ENCODE assay signal across 16 cellular contexts in the genomic region with DNA sequence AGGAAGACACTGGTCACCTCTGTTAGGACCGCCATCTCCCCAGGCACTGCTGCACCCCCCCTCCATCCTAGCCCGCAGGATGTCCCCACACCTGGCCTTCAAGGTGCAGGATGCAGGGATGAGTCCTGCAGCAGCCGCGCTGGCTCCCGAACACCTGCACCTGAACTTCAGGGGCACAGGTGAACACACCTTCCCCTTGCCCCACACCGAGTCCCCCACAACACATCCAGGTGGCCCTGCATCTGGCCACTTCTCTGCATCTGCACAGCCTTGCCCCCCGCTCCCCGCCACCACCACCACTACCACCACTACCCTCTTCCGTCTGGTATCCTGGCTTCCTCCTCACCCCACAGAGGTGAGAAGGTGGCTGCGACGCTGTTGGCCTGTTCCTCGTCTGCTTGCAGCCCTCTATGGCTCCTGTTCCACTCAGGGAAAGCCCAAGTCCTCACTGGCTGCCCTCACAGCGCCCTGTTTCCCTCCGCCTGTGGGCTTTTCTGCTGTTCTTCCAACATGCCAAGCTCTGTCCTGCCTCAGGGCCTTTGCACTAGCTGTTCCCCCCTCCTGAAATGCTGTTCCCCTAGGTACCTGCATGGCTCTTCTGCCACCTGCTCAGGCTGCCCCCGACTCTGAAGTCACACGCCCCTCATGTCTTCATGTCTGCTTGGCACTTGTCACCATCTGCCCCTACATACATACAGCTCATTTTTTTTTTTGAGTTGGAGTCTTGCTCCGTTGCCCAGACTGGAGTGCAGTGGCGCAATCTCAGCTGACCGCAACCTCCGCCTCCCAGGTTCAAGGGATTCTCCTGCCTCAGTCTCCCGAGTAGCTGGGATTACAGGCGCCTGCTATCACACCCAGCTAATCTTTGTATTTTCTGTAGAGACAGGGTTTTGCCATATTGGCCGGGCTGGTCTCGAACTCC. TPM values are rescaled to one million over a fixed set of nuclear protein-coding genes. Genes with fewer than 3 reads are reported as not detected.
A peak's percentile ranks its signal among the peaks of the same experiment; 100 is the strongest.
DNase-seq lines count a peak whose midpoint lies in the region; ATAC-seq, FAIRE-seq and TF ChIP-seq lines count a peak whose summit lies in the region.
"Had no signal": no experiment of that assay in that cellular context is flagged by ENCODE, and none has a peak within 500 bp of the region (broad histone marks: within the 10 kb centered on the region; RNA-seq: fewer than 3 reads in every experiment).

No MANE protein-coding gene starts in this region.

- H3K4me3 ChIP-seq in CD4-positive, CD25-positive, alpha-beta regulatory T cell (ENCODE audit: low read depth, low read length), result no peak overlapping the region
- H3K4me3 ChIP-seq in H1 (ENCODE audit: extremely low read depth in 1 of 4, insufficient read depth in 2 of 4, low read depth in 3 of 4, low read length in 4 of 4), result no peak overlapping the region
- no peak overlapping the region for H3K4me3 ChIP-seq in neural progenitor cell
- H3K4me3 ChIP-seq: lung had no signal

- H3K27ac Mint-ChIP-seq in CD4-positive, CD25-positive, alpha-beta regulatory T cell, result no peak overlapping the region
- H3K27ac Mint-ChIP-seq in H9, result no peak overlapping the region; a peak in 1 of 7 replicates
- no peak overlapping the region for H3K27ac Mint-ChIP-seq in neural progenitor cell
- H3K27ac Mint-ChIP-seq: activated naive CD4-positive, alpha-beta T cell treated with anti-CD3 and anti-CD28 coated beads for 36 hours had no signal

- peaks cover 26% of the 10 kb centered on the region for H3K36me3 ChIP-seq in CD4-positive, CD25-positive, alpha-beta regulatory T cell (ENCODE audit: control insufficient read depth, insufficient read depth, low read length)
- H3K36me3 ChIP-seq in H1 (ENCODE audit: control insufficient read depth in 2 of 4, insufficient read depth in 4 of 4, low read length in 3 of 4) (peaks cover 0 to 7% (median 0%) of the 10 kb centered on the region in 4 experiments; a peak in 1 of 8 replicates), neural progenitor cell (no peaks in the 10 kb centered on the region)

- H3T11ph ChIP-seq in H9 (ENCODE audit: low read length), result no peak overlapping the region

- H2BK12ac ChIP-seq in H9 (ENCODE audit: insufficient read length, low read depth, low read length), result no peak overlapping the region
- H2BK12ac ChIP-seq in H1 (ENCODE audit: low read depth, low read length), result no peak overlapping the region

- H4K5ac ChIP-seq in H9 (ENCODE audit: insufficient read length, low read depth, low read length) (no peak overlapping the region), H1 (ENCODE audit: insufficient read length, low read depth, low read length) (no peak overlapping the region)

- no peak overlapping the region for H3K4me2 ChIP-seq in H9 (ENCODE audit: insufficient read depth, insufficient read length, low read length)
- H3K4me2 ChIP-seq in H1 (ENCODE audit: insufficient read depth in 1 of 2, low read depth in 2 of 2, low read length in 2 of 2), result no peak overlapping the region
- no peak overlapping the region for H3K4me2 ChIP-seq in neural progenitor cell

- H3K23me2 ChIP-seq in H9 (ENCODE audit: insufficient read length, low read depth, low read length, poor library complexity, severe bottlenecking) (peaks cover 7% of the 10 kb centered on the region), H1 (ENCODE audit: low read depth, low read length) (peaks cover 6% of the 10 kb centered on the region; the same call in 1 of the 2 replicates)

- no peaks in the 10 kb centered on the region for H3K9me3 ChIP-seq in CD4-positive, CD25-positive, alpha-beta regulatory T cell (ENCODE audit: control insufficient read depth in 2 of 2, low read length in 2 of 2)
- H3K9me3 ChIP-seq in H9 (ENCODE audit: control insufficient read depth, low read depth, low read length) (no peaks in the 10 kb centered on the region), H1 (ENCODE audit: insufficient read depth in 2 of 2, low read depth in 1 of 2, low read length in 1 of 2) (no peaks in the 10 kb centered on the region), neural progenitor cell (ENCODE audit: low read depth) (no peaks in the 10 kb centered on the region)
- H3K9me3 ChIP-seq: sigmoid colon had no signal

- H3K18ac ChIP-seq in H9 (ENCODE audit: insufficient read length, low read depth, low read length), result no peak overlapping the region
- H3K18ac ChIP-seq in H1 (ENCODE audit: extremely low read depth, low read length), result no peak overlapping the region

- H4K91ac ChIP-seq in H9 (ENCODE audit: insufficient read length, low read depth, low read length), result no peak overlapping the region
- peak overlapping the region; percentile 40 for H4K91ac ChIP-seq in H1 (replicated peaks; ENCODE audit: insufficient read length, low read length)

- H3K27ac ChIP-seq in CD4-positive, CD25-positive, alpha-beta regulatory T cell (ENCODE audit: insufficient read depth, low read length, poor library complexity, severe bottlenecking), result no peak overlapping the region
- no peak overlapping the region for H3K27ac ChIP-seq in H9 (ENCODE audit: insufficient read length, low read depth, low read length)
- H3K27ac ChIP-seq in H1 (ENCODE audit: low read depth, low read length), result no peak overlapping the region
- H3K27ac ChIP-seq in neural progenitor cell, result no peak overlapping the region
- H3K27ac ChIP-seq: sigmoid colon had no signal

- H3K9me3 Mint-ChIP-seq in CD4-positive, CD25-positive, alpha-beta regulatory T cell, result no peaks in the 10 kb centered on the region
- H3K9me3 Mint-ChIP-seq in H9, result no peaks in the 10 kb centered on the region
- no peaks in the 10 kb centered on the region for H3K9me3 Mint-ChIP-seq in neural progenitor cell
- H3K9me3 Mint-ChIP-seq: activated naive CD4-positive, alpha-beta T cell treated with anti-CD3 and anti-CD28 coated beads for 36 hours had no signal

- no peak overlapping the region for H2AFZ ChIP-seq in H9 (ENCODE audit: low read length)
- no peak overlapping the region for H2AFZ ChIP-seq in H1 (ENCODE audit: low read length)
- H2AFZ ChIP-seq in neural progenitor cell (replicated peaks), result no peak overlapping the region

- H2AK5ac ChIP-seq in H9 (ENCODE audit: insufficient read length, low read length), result no peak overlapping the region
- H2AK5ac ChIP-seq in H1 (ENCODE audit: low read depth, low read length), result 0 out of 2 replicates have a peak overlapping the region, but pooled peaks have one; percentile 24

- no peaks in the 10 kb centered on the region for H3K27me3 ChIP-seq in CD4-positive, CD25-positive, alpha-beta regulatory T cell (ENCODE audit: control insufficient read depth, insufficient read depth, low read length)
- H3K27me3 ChIP-seq in H9 (ENCODE audit: insufficient read depth, low read length) (no peaks in the 10 kb centered on the region; the same call in 1 of the 2 replicates), H1 (replicated peaks in 1 of 4; ENCODE audit: control insufficient read depth in 3 of 4, extremely low read depth in 1 of 4, insufficient read depth in 3 of 4, low read length in 3 of 4) (peaks cover 0 to 13% (median 8%) of the 10 kb centered on the region in 4 experiments; a peak in 4 of 7 replicates), neural progenitor cell (peaks cover 14% of the 10 kb centered on the region)

- no peaks in the 10 kb centered on the region for H3K4me1 ChIP-seq in CD4-positive, CD25-positive, alpha-beta regulatory T cell (ENCODE audit: control insufficient read depth, insufficient read depth, low read length, poor library complexity, severe bottlenecking)
- H3K4me1 ChIP-seq in H9 (ENCODE audit: insufficient read depth, low read length), result no peaks in the 10 kb centered on the region
- peaks cover 0 to 13% (median 5%) of the 10 kb centered on the region in 4 experiments; a peak in 5 of 7 replicates for H3K4me1 ChIP-seq in H1 (replicated peaks in 1 of 4; ENCODE audit: control insufficient read depth in 3 of 4, insufficient read depth in 4 of 4, low read length in 3 of 4)
- H3K4me1 ChIP-seq in neural progenitor cell, result peaks cover 22% of the 10 kb centered on the region

- no peak overlapping the region for H3K23ac ChIP-seq in H9 (ENCODE audit: insufficient read length, low read depth, low read length)
- H3K23ac ChIP-seq in H1 (ENCODE audit: insufficient read length), result no peak overlapping the region

- POLR2A ChIA-PET in H1 (lab: Charles Lee; ENCODE audit: partially characterized antibody), result interaction anchor here (0.5 to 4.0 kb wide), 9 partner anchors 10 to 204 kb away, joined by 3 to 17 read pairs (median 3); a partner anchor contains a TSS

- FAIRE-seq in H1 (lab: Jason Lieb, UNC), result no peak

- H2BK15ac ChIP-seq in H9 (ENCODE audit: low read depth, low read length) (no peak overlapping the region), H1 (ENCODE audit: low read length) (no peak overlapping the region)

- no peaks in the 10 kb centered on the region for H3K36me3 Mint-ChIP-seq in CD4-positive, CD25-positive, alpha-beta regulatory T cell
- H3K36me3 Mint-ChIP-seq in H9 (ENCODE audit: insufficient read depth in 1 of 3, low read depth in 3 of 3), result peaks cover 0 to 11% (median 5%) of the 10 kb centered on the region in 3 experiments; a peak in 5 of 7 replicates
- peaks cover 5% of the 10 kb centered on the region for H3K36me3 Mint-ChIP-seq in neural progenitor cell

- no peaks in the 10 kb centered on the region for H3K79me2 ChIP-seq in H9 (ENCODE audit: insufficient read depth, low read length)
- no peaks in the 10 kb centered on the region for H3K79me2 ChIP-seq in H1 (ENCODE audit: control insufficient read depth in 1 of 2, insufficient read depth in 2 of 2, low read length in 2 of 2)
- H3K79me2 ChIP-seq in neural progenitor cell (ENCODE audit: low read depth), result no peaks in the 10 kb centered on the region

- no peak for TF ChIP-seq EP300 in H1 (IDR thresholded peaks at IDR 0.05; ENCODE audit: borderline replicate concordance in 1 of 2, low read depth in 2 of 2, low read length in 2 of 2)

- no CpG with 5 or more reads among the region's 24 CpGs for WGBS in H9 (ENCODE audit: extremely low coverage, insufficient read length, low lambda C conversion rate)
- WGBS in H1 (ENCODE audit: extremely low coverage in 1 of 2, insufficient coverage in 1 of 2, insufficient read length in 1 of 2, insufficient replicate concordance in 2 of 2, low coverage in 1 of 2, low lambda C conversion rate in 2 of 2, missing lambda C conversion rate in 1 of 2), 2 experiments, result 88% methylated on average over 20 of the region's 24 CpGs; no CpG with 5 or more reads in 1 of the 2 experiments

- H3K79me1 ChIP-seq in H9 (ENCODE audit: insufficient read depth, low read depth, low read length, poor library complexity, severe bottlenecking), result no peaks in the 10 kb centered on the region
- no peaks in the 10 kb centered on the region for H3K79me1 ChIP-seq in H1 (ENCODE audit: low read depth, low read length)

- TF ChIP-seq RAD21 in H1 (IDR thresholded peaks at IDR 0.05 in 1 of 2, conservative IDR thresholded peaks at IDR 0.05 in 1 of 2; ENCODE audit: low read depth in 2 of 2, low read length in 2 of 2), result no peak

- no peak for ATAC-seq in CD4-positive, CD25-positive, alpha-beta regulatory T cell (ENCODE audit: low read depth in 2 of 2)
- ATAC-seq in HG03108 (IDR thresholded peaks at IDR 0.05; ENCODE audit: unreplicated experiment), result no peak

- H2BK120ac ChIP-seq in H9 (ENCODE audit: low read depth, low read length, poor library complexity, severe bottlenecking) (no peak overlapping the region), H1 (replicated peaks; ENCODE audit: low read depth, low read length) (no peak overlapping the region)

- no peak overlapping the region for H3K4ac ChIP-seq in H9 (ENCODE audit: low read depth, low read length)
- H3K4ac ChIP-seq in H1 (replicated peaks; ENCODE audit: insufficient read length, low read depth, low read length), result no peak overlapping the region

- peak overlapping the region; percentile 43 to 80 (median 62) for H3K4me3 Mint-ChIP-seq in CD4-positive, CD25-positive, alpha-beta regulatory T cell
- H3K4me3 Mint-ChIP-seq in H9 (peak overlapping the region; percentile 72 to 87; a peak in 4 of 5 replicates), neural progenitor cell (peak overlapping the region; percentile 90)

- no peak for DNase-seq in CD4-positive, CD25-positive, alpha-beta regulatory T cell
- DNase-seq in H9 (no peak), H1 (ENCODE audit: low read depth in 1 of 2, low spot score in 2 of 2) (no peak), neural progenitor cell (ENCODE audit: low spot score) (no peak), DMS 273 treated with DMSO at 0.1 percent for 48 hours (lab: John Stamatoyannopoulos, UW) (no peak)
- no peak for DNase-seq in activated effector memory CD4-positive, alpha-beta T cell treated with anti-CD3 and anti-CD28 coated beads, Interleukin-2, amount 50 U/mL, for 16 hours
- DNase-seq: activated CD4-positive, alpha-beta T cell treated with anti-CD3 and anti-CD28 coated beads for 4 hours; activated naive CD4-positive, alpha-beta T cell treated with anti-CD3 and anti-CD28 coated beads for 36 hours; AML-193; NCI-H2029; NCI-H446 treated with DMSO at 0.1 percent for 48 hours; SHP77 treated with DMSO at 0.1 percent for 48 hours; sigmoid colon; stimulated activated CD4-positive, alpha-beta T cell treated with anti-CD3 and anti-CD28 coated beads, Interleukin-1b, Interleukin-23, amount 100 ng/mL, for 48 hours had no signal

- H2BK20ac ChIP-seq in H9 (ENCODE audit: low read depth, low read length, poor library complexity, severe bottlenecking) (no peak overlapping the region), H1 (ENCODE audit: low read length) (no peak overlapping the region)

- CTCF ChIA-PET in H1 (lab: Charles Lee; ENCODE audit: partially characterized antibody), result interaction anchor here (0.9 to 1.9 kb wide), 6 partner anchors 10 to 135 kb away, joined by 3 to 7 read pairs (median 3); no protein-coding TSS in a partner anchor

- no peak overlapping the region for H2BK5ac ChIP-seq in H9 (ENCODE audit: insufficient read length, low read length)
- H2BK5ac ChIP-seq in H1 (ENCODE audit: low read depth, low read length), result no peak overlapping the region

- H3K56ac ChIP-seq in H9 (ENCODE audit: insufficient read length, low read depth, low read length) (no peak overlapping the region), H1 (replicated peaks; ENCODE audit: insufficient read length, low read depth, low read length) (no peak overlapping the region)

- H4K20me1 ChIP-seq in H9 (ENCODE audit: control insufficient read depth, insufficient read depth, insufficient read length), result no peaks in the 10 kb centered on the region
- peaks cover 6 to 11% of the 10 kb centered on the region in 2 experiments for H4K20me1 ChIP-seq in H1 (replicated peaks in 1 of 2; ENCODE audit: control insufficient read depth in 1 of 2, insufficient read depth in 2 of 2, low read length in 2 of 2)
- peaks cover 36% of the 10 kb centered on the region for H4K20me1 ChIP-seq in neural progenitor cell (ENCODE audit: low read depth)

- H3K4me1 Mint-ChIP-seq in CD4-positive, CD25-positive, alpha-beta regulatory T cell, result peaks cover 0 to 14% (median 6%) of the 10 kb centered on the region in 4 donors
- H3K4me1 Mint-ChIP-seq in H9 (peaks cover 0 to 10% of the 10 kb centered on the region in 2 experiments; a peak in 1 of 4 replicates), neural progenitor cell (peaks cover 11% of the 10 kb centered on the region)

- H3K9ac ChIP-seq in H9 (ENCODE audit: extremely low read depth, insufficient read length, low read length) (no peak overlapping the region), H1 (replicated peaks in 1 of 4; ENCODE audit: extremely low read depth in 1 of 4, low read depth in 3 of 4, low read length in 3 of 4) (no peak overlapping the region), neural progenitor cell (no peak overlapping the region)

- H3K14ac ChIP-seq in H9 (ENCODE audit: insufficient read depth, low read length) (no peak overlapping the region), H1 (ENCODE audit: insufficient read length) (no peak overlapping the region)

- H3K27me3 Mint-ChIP-seq in CD4-positive, CD25-positive, alpha-beta regulatory T cell, result peaks cover 39% of the 10 kb centered on the region
- peaks cover 17% of the 10 kb centered on the region for H3K27me3 Mint-ChIP-seq in H9 (ENCODE audit: low read depth)
- H3K27me3 Mint-ChIP-seq in neural progenitor cell (ENCODE audit: insufficient read depth, low read depth), result peaks cover 3% of the 10 kb centered on the region

- H3F3A ChIP-seq in neural progenitor cell (ENCODE audit: low read depth), result peaks cover 27% of the 10 kb centered on the region

- H4K8ac ChIP-seq in H9 (replicated peaks; ENCODE audit: insufficient read length, low read depth, low read length) (no peak overlapping the region), H1 (ENCODE audit: extremely low read depth, insufficient read depth, low read length) (no peak overlapping the region; the same call in 1 of the 2 replicates)

- TF ChIP-seq POLR2A in H1 (IDR thresholded peaks at IDR 0.05; ENCODE audit: control extremely low read depth in 1 of 2, low read depth in 2 of 2, low read length in 2 of 2), result no peak

- TF ChIP-seq CTCF in H9 (conservative IDR thresholded peaks at IDR 0.05) (no peak), H1 (IDR thresholded peaks at IDR 0.05; ENCODE audit: control extremely low read depth in 1 of 3, insufficient read depth in 1 of 3, low read depth in 1 of 3, low read length in 3 of 3) (no peak), neural progenitor cell (IDR thresholded peaks at IDR 0.05) (no peak)

RNA-seq across cellular contexts. Expression of a gene that starts 1.4 kb away (rescaled TPM):
- not detected for total RNA-seq in CD4-positive, CD25-positive, alpha-beta regulatory T cell
- polyA plus RNA-seq in CD4-positive, CD25-positive, alpha-beta regulatory T cell, result not detected
- total RNA-seq in H9 (2021) (19.3 and 20.3 TPM in 2 replicates), neural progenitor cell (ENCODE audit: low replicate concordance) (1.9 and 7.6 TPM in 2 replicates)
- 18.6 and 23.1 TPM in 2 replicates for total RNA-seq in H1 (2021; fragmentation: NEBNext Ultra II Directional; extraction: Animal tissue kit (Norgen Biotek cat#: 25700))
- 51.0 and 61.6 TPM in 2 replicates for polyA plus RNA-seq in H1 (2011; rRNA removed)
- 34.1 TPM for polyA plus RNA-seq in H1 (2011; cell fraction: cytosol; rRNA removed)
- 63.5 TPM for polyA plus RNA-seq in H1 (2011; cell fraction: nucleus; rRNA removed)
- 19.7 to 33.8 TPM (median 29.0 TPM) in 4 replicates for polyA plus RNA-seq in H1 (2012, experiment 1 of 2)
- polyA plus RNA-seq in H1 (2012, experiment 2 of 2), result 27.3 TPM
- polyA plus RNA-seq in H1 (2013, experiment 1 of 2), result 24.6 TPM
- polyA plus RNA-seq in H1 (2013, experiment 2 of 2), result 27.4 TPM
- polyA minus RNA-seq in H1 (2011; rRNA and poly(A)+ RNA removed), result 35.8 and 44.0 TPM in 2 replicates
- polyA minus RNA-seq in H1 (2011; cell fraction: cytosol; rRNA and poly(A)+ RNA removed), result 12.2 TPM
- 9.3 TPM for polyA minus RNA-seq in H1 (2011; cell fraction: nucleus; rRNA and poly(A)+ RNA removed)
- total RNA-seq: activated naive CD4-positive, alpha-beta T cell treated with anti-CD3 and anti-CD28 coated beads for 36 hours had no signal

RNA-seq across cellular contexts. Expression of a gene that starts 21.8 kb away (rescaled TPM):
- 165 TPM for total RNA-seq in CD4-positive, CD25-positive, alpha-beta regulatory T cell
- polyA plus RNA-seq in CD4-positive, CD25-positive, alpha-beta regulatory T cell, result 100 to 1,000 TPM; 218 to 314 (median 273) TPM
- total RNA-seq in H9 (2021) (185 and 198 TPM in 2 replicates), neural progenitor cell (ENCODE audit: low replicate concordance) (95.2 and 225 TPM in 2 replicates)
- 178 and 190 TPM in 2 replicates for total RNA-seq in H1 (2021; fragmentation: NEBNext Ultra II Directional; extraction: Animal tissue kit (Norgen Biotek cat#: 25700))
- 356 and 420 TPM in 2 replicates for polyA plus RNA-seq in H1 (2011; rRNA removed)
- polyA plus RNA-seq in H1 (2011; cell fraction: cytosol; rRNA removed), result 301 TPM
- polyA plus RNA-seq in H1 (2011; cell fraction: nucleus; rRNA removed), result 264 TPM
- polyA plus RNA-seq in H1 (2012, experiment 1 of 2), result 96.2 to 216 TPM (median 204 TPM) in 4 replicates
- polyA plus RNA-seq in H1 (2012, experiment 2 of 2), result 178 TPM
- polyA plus RNA-seq in H1 (2013, experiment 1 of 2), result 133 TPM
- polyA plus RNA-seq in H1 (2013, experiment 2 of 2), result 137 TPM
- polyA minus RNA-seq in H1 (2011; rRNA and poly(A)+ RNA removed), result 78.2 and 93.8 TPM in 2 replicates
- polyA minus RNA-seq in H1 (2011; cell fraction: cytosol; rRNA and poly(A)+ RNA removed), result 107 TPM
- 82.4 TPM for polyA minus RNA-seq in H1 (2011; cell fraction: nucleus; rRNA and poly(A)+ RNA removed)

RNA-seq across cellular contexts. Expression of a gene that starts 22.1 kb away (rescaled TPM):
- total RNA-seq in CD4-positive, CD25-positive, alpha-beta regulatory T cell, result 48.0 TPM
- 10 to 100 TPM; 21.6 to 30.9 (median 26.4) TPM for polyA plus RNA-seq in CD4-positive, CD25-positive, alpha-beta regulatory T cell
- 52.3 and 52.4 TPM in 2 replicates for total RNA-seq in H9 (2021)
- 41.3 and 52.3 TPM in 2 replicates for total RNA-seq in H1 (2021; fragmentation: NEBNext Ultra II Directional; extraction: Animal tissue kit (Norgen Biotek cat#: 25700))
- polyA plus RNA-seq in H1 (2011; rRNA removed), result 46.5 and 61.0 TPM in 2 replicates
- polyA plus RNA-seq in H1 (2011; cell fraction: cytosol; rRNA removed), result 46.6 TPM
- polyA plus RNA-seq in H1 (2011; cell fraction: nucleus; rRNA removed), result 69.7 TPM
- 29.5 to 43.0 TPM (median 38.5 TPM) in 4 replicates for polyA plus RNA-seq in H1 (2012, experiment 1 of 2)
- polyA plus RNA-seq in H1 (2012, experiment 2 of 2), result 53.4 TPM
- polyA plus RNA-seq in H1 (2013, experiment 1 of 2), result 18.1 TPM
- polyA plus RNA-seq in H1 (2013, experiment 2 of 2), result 16.8 TPM
- 34.0 and 34.1 TPM in 2 replicates for polyA minus RNA-seq in H1 (2011; rRNA and poly(A)+ RNA removed)
- 37.3 TPM for polyA minus RNA-seq in H1 (2011; cell fraction: cytosol; rRNA and poly(A)+ RNA removed)
- 31.5 TPM for polyA minus RNA-seq in H1 (2011; cell fraction: nucleus; rRNA and poly(A)+ RNA removed)
- total RNA-seq in neural progenitor cell (ENCODE audit: low replicate concordance), result 19.9 and 23.4 TPM in 2 replicates

RNA-seq across cellular contexts. Expression of a gene that starts 43.6 kb away (rescaled TPM):
- 3.6 TPM for total RNA-seq in CD4-positive, CD25-positive, alpha-beta regulatory T cell
- polyA plus RNA-seq in CD4-positive, CD25-positive, alpha-beta regulatory T cell, result 1 to 10 TPM; 2.8 to 3.9 (median 3.3) TPM
- total RNA-seq in H9 (2021) (19.6 and 20.2 TPM in 2 replicates), neural progenitor cell (ENCODE audit: low replicate concordance) (28.2 and 66.9 TPM in 2 replicates)
- total RNA-seq in H1 (2021; fragmentation: NEBNext Ultra II Directional; extraction: Animal tissue kit (Norgen Biotek cat#: 25700)), result 28.3 and 33.2 TPM in 2 replicates
- polyA plus RNA-seq in H1 (2011; rRNA removed), result 41.6 and 53.5 TPM in 2 replicates
- polyA plus RNA-seq in H1 (2011; cell fraction: cytosol; rRNA removed), result 64.3 TPM
- 96.7 TPM for polyA plus RNA-seq in H1 (2011; cell fraction: nucleus; rRNA removed)
- polyA plus RNA-seq in H1 (2012, experiment 1 of 2), result 26.7 to 59.8 TPM (median 48.4 TPM) in 4 replicates
- 31.8 TPM for polyA plus RNA-seq in H1 (2012, experiment 2 of 2)
- 29.3 TPM for polyA plus RNA-seq in H1 (2013, experiment 1 of 2)
- 28.1 TPM for polyA plus RNA-seq in H1 (2013, experiment 2 of 2)
- polyA minus RNA-seq in H1 (2011; rRNA and poly(A)+ RNA removed), result 22.4 and 25.3 TPM in 2 replicates
- polyA minus RNA-seq in H1 (2011; cell fraction: cytosol; rRNA and poly(A)+ RNA removed), result 13.9 TPM
- 33.3 TPM for polyA minus RNA-seq in H1 (2011; cell fraction: nucleus; rRNA and poly(A)+ RNA removed)
- total RNA-seq: activated naive CD4-positive, alpha-beta T cell treated with anti-CD3 and anti-CD28 coated beads for 36 hours had no signal
